Comparison of ENCODE assay signal across 11 cellular contexts in the genomic region with DNA sequence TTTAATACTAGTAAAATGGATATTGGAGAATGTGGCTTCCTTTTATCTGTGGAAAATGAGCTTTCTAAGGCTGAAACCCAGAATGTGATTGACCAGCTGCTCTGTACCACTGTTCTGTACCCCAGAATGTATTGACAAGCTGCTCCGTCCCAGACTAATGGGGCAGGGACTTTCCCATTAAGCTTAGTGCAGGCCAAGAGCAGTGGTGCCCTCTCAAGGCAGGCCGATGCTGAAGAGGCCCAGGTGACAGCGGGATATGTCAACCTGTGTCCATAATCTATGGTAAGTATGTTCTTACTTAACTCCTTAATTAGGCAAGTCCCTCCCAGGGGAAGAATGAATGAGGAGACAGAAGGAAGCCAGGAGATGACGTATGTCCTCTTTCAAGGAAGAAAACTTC.
"Had no signal": no experiment of that assay in that cellular context is flagged by ENCODE, and none has a peak within 500 bp of the region (broad histone marks: within the 10 kb centered on the region; RNA-seq: fewer than 3 reads in every experiment).

No MANE protein-coding gene starts in this region.

- H3K4me3 ChIP-seq: colonic mucosa had no signal

- H3K4me3 Mint-ChIP-seq: activated CD4-positive, alpha-beta T cell treated with anti-CD3 and anti-CD28 coated beads for 36 hours; activated naive CD4-positive, alpha-beta T cell treated with anti-CD3 and anti-CD28 coated beads, Interleukin-2, amount 10 ng/mL, durations not matched to agents 7 days and 5 days; mesothelial cell of epicardium; T-helper 2 cell treated with Interferon-gamma antibody and Interleukin-4, amounts not matched to agents 5 μg/mL and 100 μg/mL, for 36 hours had no signal

- H3K4me1 Mint-ChIP-seq: mesothelial cell of epicardium had no signal

- H3K36me3 ChIP-seq: colonic mucosa had no signal

- H3K9me3 ChIP-seq: colonic mucosa had no signal

- H3K27ac ChIP-seq: colonic mucosa had no signal

- H3K27me3 Mint-ChIP-seq: activated CD4-positive, alpha-beta T cell treated with anti-CD3 and anti-CD28 coated beads for 36 hours; activated naive CD4-positive, alpha-beta T cell treated with anti-CD3 and anti-CD28 coated beads, Interleukin-2, amount 10 ng/mL, durations not matched to agents 7 days and 5 days had no signal

- ATAC-seq: activated CD4-positive, alpha-beta T cell treated with anti-CD3 and anti-CD28 coated beads for 36 hours had no signal

- H3K4me1 ChIP-seq: colonic mucosa had no signal

- DNase-seq: activated CD4-positive, alpha-beta T cell treated with anti-CD3 and anti-CD28 coated beads for 36 hours; activated CD8-positive, alpha-beta memory T cell treated with anti-CD3 and anti-CD28 coated beads for 24 hours; activated naive CD4-positive, alpha-beta T cell treated with anti-CD3 and anti-CD28 coated beads, Interleukin-2, amount 10 ng/mL, durations not matched to agents 7 days and 5 days; activated T-cell treated with anti-CD3 and anti-CD28 coated beads for 4 hours; caudate nucleus; colonic mucosa; foreskin melanocyte; stimulated activated CD4-positive, alpha-beta T cell treated with anti-CD3 and anti-CD28 coated beads, Interleukin-4, amount 100 ng/mL, for 4 hours had no signal

- H3K27ac Mint-ChIP-seq: activated CD4-positive, alpha-beta T cell treated with anti-CD3 and anti-CD28 coated beads for 36 hours; activated naive CD4-positive, alpha-beta T cell treated with anti-CD3 and anti-CD28 coated beads, Interleukin-2, amount 10 ng/mL, durations not matched to agents 7 days and 5 days; activated T-helper 2 cell treated with anti-CD3 and anti-CD28 coated beads, Interferon-gamma antibody, Interleukin-2, Interleukin-4, amounts not matched to agents 10 μg/mL and 5 μg/mL and 100 μg/mL, durations not matched to agents 14 hours and 24 hours and 36 hours; mesothelial cell of epicardium; T-helper 2 cell treated with Interferon-gamma antibody and Interleukin-4, amounts not matched to agents 5 μg/mL and 100 μg/mL, for 36 hours had no signal

- H3K9me3 Mint-ChIP-seq: activated naive CD4-positive, alpha-beta T cell treated with anti-CD3 and anti-CD28 coated beads, Interleukin-2, amount 10 ng/mL, durations not matched to agents 7 days and 5 days; activated T-helper 2 cell treated with anti-CD3 and anti-CD28 coated beads, Interferon-gamma antibody, Interleukin-2, Interleukin-4, amounts not matched to agents 10 μg/mL and 5 μg/mL and 100 μg/mL, durations not matched to agents 14 hours and 24 hours and 36 hours; mesothelial cell of epicardium; T-helper 2 cell treated with Interferon-gamma antibody and Interleukin-4, amounts not matched to agents 5 μg/mL and 100 μg/mL, for 36 hours had no signal

- H3K27me3 ChIP-seq: colonic mucosa had no signal
